Comparison of ENCODE assay signal across 10 cellular contexts in genomic region chr10:125209591-125210373, GRCh38. TPM values are rescaled to one million over a fixed set of nuclear protein-coding genes. Genes with fewer than 3 reads are reported as not detected.
DNase-seq lines count a peak whose midpoint lies in the region; TF ChIP-seq lines count a peak whose summit lies in the region.
"Had no signal": no experiment of that assay in that cellular context is flagged by ENCODE, and none has a peak within 500 bp of the region (broad histone marks: within the 10 kb centered on the region; RNA-seq: fewer than 3 reads in every experiment).

No MANE protein-coding gene starts in this region.

- H3K27me3 ChIP-seq in kidney epithelial cell (ENCODE audit: control insufficient read depth, insufficient read depth, low read length) (no peaks in the 10 kb centered on the region), spleen (replicated peaks in 1 of 7) (peaks cover 0 to 10% (median 0%) of the 10 kb centered on the region in 7 donors)

- peak overlapping the region in 3 of 8 donors; percentile 4 to 35 (median 17) for H3K27ac ChIP-seq in spleen

- no peak for TF ChIP-seq CTCF in kidney epithelial cell (IDR thresholded peaks at IDR 0.05; ENCODE audit: insufficient read depth, low read length, poor library complexity, severe bottlenecking)
- no peak for TF ChIP-seq CTCF in spleen (IDR thresholded peaks at IDR 0.05 in 8 of 11, conservative IDR thresholded peaks at IDR 0.05 in 3 of 11)

- DNase-seq in GM03348 (ENCODE audit: low spot score) (peak; percentile 48), cerebellum (ENCODE audit: low spot score) (peak; percentile 73), kidney epithelial cell (ENCODE audit: low read depth) (peak; percentile 75), spleen (peak; percentile 42), HPDE6-E6E7 (ENCODE audit: extremely low spot score) (no peak), NOMO-1 treated with dmso at 0.1 percent for 144 hours (lab: John Stamatoyannopoulos, UW; ENCODE audit: unreplicated experiment) (no peak), NCI-H510A treated with DMSO at 0.1 percent for 48 hours (lab: John Stamatoyannopoulos, UW) (no peak), NCI-H1436 treated with DMSO at 0.1 percent for 48 hours (lab: John Stamatoyannopoulos, UW) (no peak)
- DNase-seq: mesendoderm, MM.1S had no signal

- peaks cover 0 to 13% (median 0%) of the 10 kb centered on the region in 6 donors for H3K4me1 ChIP-seq in spleen

- H3K36me3 ChIP-seq in kidney epithelial cell (ENCODE audit: control insufficient read depth, insufficient read depth, low read length) (no peaks in the 10 kb centered on the region), spleen (no peaks in the 10 kb centered on the region)

- intact Hi-C loops in spleen (cut with DNase I; ENCODE audit: low total_unique reads) = no loop called here

- H3K9me3 ChIP-seq in spleen = peaks cover 0 to 3% (median 0%) of the 10 kb centered on the region in 8 donors

- H3K4me3 ChIP-seq in kidney epithelial cell (ENCODE audit: low read depth, low read length) (no peak overlapping the region), spleen (peak overlapping the region in 2 of 8 donors; percentile 12 to 37)

- no peak for TF ChIP-seq POLR2A in spleen (IDR thresholded peaks at IDR 0.05)

- 45 to 54% (median 51%) methylated on average over 11 of the region's 11 CpGs for WGBS in spleen, 5 donors

RNA-seq across cellular contexts. Expression of gene CTBP2, which starts 49.4 kb away (rescaled TPM):
- total RNA-seq in cerebellum (57.7 TPM), kidney epithelial cell (124 and 136 TPM in 2 replicates), spleen (10 to 100 TPM; 32.2 to 74.4 (median 52.0) TPM)
- 10 to 100 TPM in 1 of 3 donors, 1 to 10 TPM in 2; 6.7 to 19.2 (median 7.0) TPM for polyA plus RNA-seq in spleen

Comparison
In these comparisons a context has a peak if more than half of its experiments do, and no peak if none do; other contexts are left out.
1. DNase-seq: peak in GM03348 (single experiment), cerebellum (single experiment), kidney epithelial cell (single experiment) and spleen (single experiment); none in HPDE6-E6E7 (single experiment), NOMO-1 treated with dmso at 0.1 percent for 144 hours (single experiment), NCI-H510A treated with DMSO at 0.1 percent for 48 hours (single experiment) and NCI-H1436 treated with DMSO at 0.1 percent for 48 hours (single experiment).